ENCODE assay signal across 8 cellular contexts in genomic region chr7:74175270-74175803, GRCh38. TPM values are rescaled to one million over a fixed set of nuclear protein-coding genes. Genes with fewer than 3 reads are reported as not detected.
A peak's percentile ranks its signal among the peaks of the same experiment; 100 is the strongest.
DNase-seq lines count a peak whose midpoint lies in the region; TF ChIP-seq lines count a peak whose summit lies in the region.

No MANE protein-coding gene starts in this region.

- peak overlapping the region in 2 of 3 donors; percentile 79 to 94 for H3K27ac ChIP-seq in thyroid gland

- peaks cover 57 to 59% of the 10 kb centered on the region in 2 donors for H3K4me1 ChIP-seq in thyroid gland

- peaks cover 17% of the 10 kb centered on the region for H3K36me3 Mint-ChIP-seq in activated CD4-positive, alpha-beta T cell treated with anti-CD3 and anti-CD28 coated beads, Interleukin-2, amount 10 ng/mL, durations not matched to agents 7 days and 5 days (ENCODE audit: low read depth)
- peaks cover 35% of the 10 kb centered on the region for H3K36me3 Mint-ChIP-seq in activated naive CD8-positive, alpha-beta T cell treated with anti-CD3 and anti-CD28 coated beads for 36 hours

- no peaks in the 10 kb centered on the region for H3K36me3 ChIP-seq in thyroid gland

- POLR2A ChIA-PET in activated CD4-positive, alpha-beta T cell treated with anti-CD3 and anti-CD28 coated beads, Interleukin-2, amount 10 ng/mL, durations not matched to agents 7 days and 5 days (lab: Charles Lee): interaction anchor here (0.7 kb wide), 1 partner anchor 11 kb away, joined by 15 read pairs; no protein-coding TSS in a partner anchor

- no peaks in the 10 kb centered on the region for H3K9me3 ChIP-seq in thyroid gland

- 20 to 23% methylated on average over 9 of the region's 9 CpGs for WGBS in thyroid gland, 2 donors

- no peak for TF ChIP-seq CTCF in thyroid gland (IDR thresholded peaks at IDR 0.05)

- H3K9me3 Mint-ChIP-seq in activated CD4-positive, alpha-beta T cell treated with anti-CD3 and anti-CD28 coated beads, Interleukin-2, amount 10 ng/mL, durations not matched to agents 7 days and 5 days: no peaks in the 10 kb centered on the region
- H3K9me3 Mint-ChIP-seq in activated naive CD8-positive, alpha-beta T cell treated with anti-CD3 and anti-CD28 coated beads for 36 hours: no peaks in the 10 kb centered on the region

- no peaks in the 10 kb centered on the region for H3K27me3 Mint-ChIP-seq in activated CD4-positive, alpha-beta T cell treated with anti-CD3 and anti-CD28 coated beads, Interleukin-2, amount 10 ng/mL, durations not matched to agents 7 days and 5 days
- no peaks in the 10 kb centered on the region for H3K27me3 Mint-ChIP-seq in activated naive CD8-positive, alpha-beta T cell treated with anti-CD3 and anti-CD28 coated beads for 36 hours

- H3K27me3 ChIP-seq in thyroid gland: no peaks in the 10 kb centered on the region

- peak overlapping the region; percentile 94 for H3K27ac Mint-ChIP-seq in activated CD4-positive, alpha-beta T cell treated with anti-CD3 and anti-CD28 coated beads, Interleukin-2, amount 10 ng/mL, durations not matched to agents 7 days and 5 days
- H3K27ac Mint-ChIP-seq in activated naive CD8-positive, alpha-beta T cell treated with anti-CD3 and anti-CD28 coated beads for 36 hours: peak overlapping the region; percentile 79

- TF ChIP-seq POLR2A in thyroid gland (IDR thresholded peaks at IDR 0.05): no peak

- peak overlapping the region in 2 of 3 donors; percentile 65 to 76 for H3K4me3 ChIP-seq in thyroid gland (replicated peaks in 1 of 3)

- CTCF ChIA-PET in activated CD4-positive, alpha-beta T cell treated with anti-CD3 and anti-CD28 coated beads, Interleukin-2, amount 10 ng/mL, durations not matched to agents 7 days and 5 days (lab: Charles Lee): interaction anchor here (0.7 to 2.7 kb wide), 4 partner anchors 9 to 414 kb away, joined by 3 to 12 read pairs (median 4); no protein-coding TSS in a partner anchor

- peak overlapping the region; percentile 91 for H3K4me3 Mint-ChIP-seq in activated CD4-positive, alpha-beta T cell treated with anti-CD3 and anti-CD28 coated beads, Interleukin-2, amount 10 ng/mL, durations not matched to agents 7 days and 5 days
- peak overlapping the region; percentile 87 for H3K4me3 Mint-ChIP-seq in activated naive CD8-positive, alpha-beta T cell treated with anti-CD3 and anti-CD28 coated beads for 36 hours

- peaks cover 48% of the 10 kb centered on the region for H3K4me1 Mint-ChIP-seq in activated CD4-positive, alpha-beta T cell treated with anti-CD3 and anti-CD28 coated beads, Interleukin-2, amount 10 ng/mL, durations not matched to agents 7 days and 5 days
- H3K4me1 Mint-ChIP-seq in activated naive CD8-positive, alpha-beta T cell treated with anti-CD3 and anti-CD28 coated beads for 36 hours: peaks cover 49% of the 10 kb centered on the region

- DNase-seq in activated CD4-positive, alpha-beta T cell treated with anti-CD3 and anti-CD28 coated beads, Interleukin-2, amount 10 ng/mL, durations not matched to agents 7 days and 5 days: no peak
- no peak for DNase-seq in activated CD4-positive, alpha-beta T cell treated with anti-CD3 and anti-CD28 coated beads, Interleukin-2, amount 50 U/mL, for 1 hour
- DNase-seq in activated naive CD8-positive, alpha-beta T cell treated with anti-CD3 and anti-CD28 coated beads for 36 hours: no peak
- DNase-seq in left kidney (ENCODE audit: low read depth, low spot score): peak; percentile 14
- DNase-seq in thyroid gland: no peak
- DNase-seq in medulla oblongata (ENCODE audit: extremely low spot score): no peak
- DNase-seq in iPS-NIHi11 (ENCODE audit: low spot score): no peak
- DNase-seq in DMS79 (lab: John Stamatoyannopoulos, UW): no peak

- intact Hi-C loops in thyroid gland (cut with DNase I): no loop called here

RNA-seq across cellular contexts. Expression of gene EIF4H, which starts 1.2 kb away (rescaled TPM):
- total RNA-seq in activated CD4-positive, alpha-beta T cell treated with anti-CD3 and anti-CD28 coated beads, Interleukin-2, amount 10 ng/mL, durations not matched to agents 7 days and 5 days: 100 to 1,000 TPM; 240 to 264 TPM
- total RNA-seq in activated naive CD8-positive, alpha-beta T cell treated with anti-CD3 and anti-CD28 coated beads for 36 hours: 100 to 1,000 TPM; 423 to 428 TPM
- 100 to 1,000 TPM; 267 to 323 (median 298) TPM for total RNA-seq in thyroid gland

RNA-seq across cellular contexts. Expression of gene LAT2, which starts 34.5 kb away (rescaled TPM):
- 1 to 10 TPM; 8.0 to 8.4 TPM for total RNA-seq in activated CD4-positive, alpha-beta T cell treated with anti-CD3 and anti-CD28 coated beads, Interleukin-2, amount 10 ng/mL, durations not matched to agents 7 days and 5 days
- total RNA-seq in activated naive CD8-positive, alpha-beta T cell treated with anti-CD3 and anti-CD28 coated beads for 36 hours: 1 to 10 TPM; 2.6 to 3.2 TPM
- total RNA-seq in thyroid gland: 1 to 10 TPM in 3 of 4 donors, under 1 TPM in 1; 0.93 to 3.4 (median 2.5) TPM
